ENCODE assay signal across 8 cellular contexts in genomic region chr2:55519908-55520885, GRCh38. TPM values are rescaled to one million over a fixed set of nuclear protein-coding genes. Genes with fewer than 3 reads are reported as not detected.
DNase-seq lines count a peak whose midpoint lies in the region; ATAC-seq and TF ChIP-seq lines count a peak whose summit lies in the region.

No MANE protein-coding gene starts in this region.

- peak overlapping the region; percentile 93 to 99 (median 98) for H3K4me3 Mint-ChIP-seq in IgD-negative memory B cell
- peak overlapping the region; percentile 98 for H3K4me3 Mint-ChIP-seq in WTC11

- DNase-seq in EL: peak; percentile 35
- peak; percentile 24 for DNase-seq in WTC11 (ENCODE audit: low spot score)
- peak; percentile 41 for DNase-seq in effector CD8-positive, alpha-beta T cell (lab: John Stamatoyannopoulos, UW)
- DNase-seq in medulla oblongata (ENCODE audit: extremely low spot score): peak; percentile 61
- DNase-seq in stimulated activated CD8-positive, alpha-beta memory T cell treated with anti-CD3 and anti-CD28 coated beads, Interleukin-4, amount 100 ng/mL, for 4 hours (ENCODE audit: low read depth in 2 of 2, low spot score in 1 of 2): peak; percentile 7 to 13
- DNase-seq in NCI-H1436 (lab: John Stamatoyannopoulos, UW): no peak

- H3K27ac Mint-ChIP-seq in IgD-negative memory B cell (peak overlapping the region; percentile 72 to 98 (median 98)), WTC11 (peak overlapping the region; percentile 85)

- H3K27me3 Mint-ChIP-seq in IgD-negative memory B cell (no peaks in the 10 kb centered on the region), WTC11 (ENCODE audit: low read depth) (no peaks in the 10 kb centered on the region; the same call in 1 of the 2 replicates)

- ATAC-seq in GM21515 (IDR thresholded peaks at IDR 0.05; ENCODE audit: unreplicated experiment) (peak; percentile 19), WTC11 (peak; percentile 6)

- H3K36me3 Mint-ChIP-seq in IgD-negative memory B cell (peaks cover 2% of the 10 kb centered on the region), WTC11 (peaks cover 8% of the 10 kb centered on the region; the same call in 1 of the 2 replicates)

- POLR2A ChIA-PET in WTC11 (lab: Charles Lee): interaction anchor here (0.5 to 1.5 kb wide), 6 partner anchors 14 to 101 kb away, joined by 3 to 11 read pairs (median 4); partner anchors contain the start of genes CCDC88A and PPP4R3B

- H3K9me3 Mint-ChIP-seq in IgD-negative memory B cell (no peaks in the 10 kb centered on the region), WTC11 (no peaks in the 10 kb centered on the region)

- CTCF ChIA-PET in WTC11 (lab: Charles Lee): interaction anchor here (0.8 to 1.8 kb wide), 11 partner anchors 9 to 855 kb away, joined by 3 to 6 read pairs (median 4); partner anchors contain the start of gene CCDC88A

- peaks cover 8 to 15% (median 10%) of the 10 kb centered on the region in 3 donors for H3K4me1 Mint-ChIP-seq in IgD-negative memory B cell
- peaks cover 6% of the 10 kb centered on the region for H3K4me1 Mint-ChIP-seq in WTC11

- no peak for TF ChIP-seq CTCF in WTC11 (IDR thresholded peaks at IDR 0.05)

TF ChIP-seq in WTC11, 78 proteins besides CTCF, POLR2A, EP300 and RAD21:
- TF ChIP-seq TEAD1 (CRISPR knock-in tag; IDR thresholded peaks at IDR 0.05) (no peak), TEAD4 (CRISPR knock-in tag; IDR thresholded peaks at IDR 0.05) (no peak), FOXK1 (CRISPR knock-in tag; IDR thresholded peaks at IDR 0.05) (no peak), JAZF1 (CRISPR knock-in tag; IDR thresholded peaks at IDR 0.05) (no peak), CREB1 (CRISPR knock-in tag; IDR thresholded peaks at IDR 0.05) (no peak), KAT7 (CRISPR knock-in tag; IDR thresholded peaks at IDR 0.05; ENCODE audit: borderline replicate concordance) (no peak), ESRRA (CRISPR knock-in tag; IDR thresholded peaks at IDR 0.05; ENCODE audit: borderline replicate concordance) (no peak), ATF2 (CRISPR knock-in tag; IDR thresholded peaks at IDR 0.05; ENCODE audit: borderline replicate concordance, low read depth) (no peak), ZNF219 (CRISPR knock-in tag; IDR thresholded peaks at IDR 0.05; ENCODE audit: borderline replicate concordance) (no peak), MYBL2 (CRISPR knock-in tag; IDR thresholded peaks at IDR 0.05) (no peak), ZNF425 (CRISPR knock-in tag; conservative IDR thresholded peaks at IDR 0.05) (no peak)
- TF ChIP-seq, protein P1, sequence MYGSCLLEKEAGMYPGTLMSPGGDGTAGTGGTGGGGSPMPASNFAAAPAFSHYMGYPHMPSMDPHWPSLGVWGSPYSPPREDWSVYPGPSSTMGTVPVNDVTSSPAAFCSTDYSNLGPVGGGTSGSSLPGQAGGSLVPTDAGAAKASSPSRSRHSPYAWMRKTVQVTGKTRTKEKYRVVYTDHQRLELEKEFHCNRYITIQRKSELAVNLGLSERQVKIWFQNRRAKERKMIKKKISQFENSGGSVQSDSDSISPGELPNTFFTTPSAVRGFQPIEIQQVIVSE (CRISPR knock-in tag; IDR thresholded peaks at IDR 0.05; ENCODE audit: borderline replicate concordance): no peak
- TF ChIP-seq, protein P2, sequence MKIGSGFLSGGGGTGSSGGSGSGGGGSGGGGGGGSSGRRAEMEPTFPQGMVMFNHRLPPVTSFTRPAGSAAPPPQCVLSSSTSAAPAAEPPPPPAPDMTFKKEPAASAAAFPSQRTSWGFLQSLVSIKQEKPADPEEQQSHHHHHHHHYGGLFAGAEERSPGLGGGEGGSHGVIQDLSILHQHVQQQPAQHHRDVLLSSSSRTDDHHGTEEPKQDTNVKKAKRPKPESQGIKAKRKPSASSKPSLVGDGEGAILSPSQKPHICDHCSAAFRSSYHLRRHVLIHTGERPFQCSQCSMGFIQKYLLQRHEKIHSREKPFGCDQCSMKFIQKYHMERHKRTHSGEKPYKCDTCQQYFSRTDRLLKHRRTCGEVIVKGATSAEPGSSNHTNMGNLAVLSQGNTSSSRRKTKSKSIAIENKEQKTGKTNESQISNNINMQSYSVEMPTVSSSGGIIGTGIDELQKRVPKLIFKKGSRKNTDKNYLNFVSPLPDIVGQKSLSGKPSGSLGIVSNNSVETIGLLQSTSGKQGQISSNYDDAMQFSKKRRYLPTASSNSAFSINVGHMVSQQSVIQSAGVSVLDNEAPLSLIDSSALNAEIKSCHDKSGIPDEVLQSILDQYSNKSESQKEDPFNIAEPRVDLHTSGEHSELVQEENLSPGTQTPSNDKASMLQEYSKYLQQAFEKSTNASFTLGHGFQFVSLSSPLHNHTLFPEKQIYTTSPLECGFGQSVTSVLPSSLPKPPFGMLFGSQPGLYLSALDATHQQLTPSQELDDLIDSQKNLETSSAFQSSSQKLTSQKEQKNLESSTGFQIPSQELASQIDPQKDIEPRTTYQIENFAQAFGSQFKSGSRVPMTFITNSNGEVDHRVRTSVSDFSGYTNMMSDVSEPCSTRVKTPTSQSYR (CRISPR knock-in tag; IDR thresholded peaks at IDR 0.05): no peak

RNA-seq across cellular contexts. Expression of gene CFAP36, which starts 0.7 kb away (rescaled TPM):
- polyA plus RNA-seq in IgD-negative memory B cell: 14.7 TPM
- 19.3 to 23.6 TPM (median 19.7 TPM) in 3 replicates for total RNA-seq in WTC11 (2021)
